Comparison of ENCODE assay signal across 8 cellular contexts in the genomic region with DNA sequence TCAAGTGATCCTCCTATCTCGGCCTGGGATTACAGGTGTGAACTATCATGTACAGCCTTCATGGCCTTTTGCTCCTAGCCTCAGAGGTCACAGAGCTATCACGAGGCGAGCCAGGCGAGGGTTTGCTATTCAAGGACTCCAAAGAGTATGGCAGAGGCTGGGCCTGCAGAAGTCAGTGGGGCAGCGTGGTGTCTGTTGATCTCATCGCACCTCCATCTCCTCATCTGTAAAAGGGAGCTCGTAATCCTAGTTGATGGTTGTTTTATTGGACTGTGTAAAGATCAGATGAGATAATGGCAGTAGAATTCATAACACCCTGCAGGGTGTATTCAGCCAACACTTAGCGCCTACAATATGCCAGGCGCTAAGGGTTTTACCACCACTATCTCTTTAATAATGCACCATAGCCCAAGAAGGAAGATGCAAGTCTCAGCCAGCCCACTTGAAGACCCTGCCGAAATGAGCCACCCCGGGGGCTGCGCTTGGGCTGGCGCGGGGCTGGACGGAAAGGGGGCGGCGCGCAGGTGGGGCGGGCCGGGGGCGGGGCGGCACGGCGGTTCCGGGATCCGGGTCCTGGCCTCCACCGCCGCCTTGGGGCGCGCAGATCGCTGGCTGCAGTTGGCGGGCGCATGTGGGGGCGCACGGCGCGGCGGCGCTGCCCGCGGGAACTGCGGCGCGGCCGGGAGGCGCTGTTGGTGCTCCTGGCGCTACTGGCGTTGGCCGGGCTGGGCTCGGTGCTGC.
DNase-seq lines count a peak whose midpoint lies in the region; ATAC-seq and TF ChIP-seq lines count a peak whose summit lies in the region.

A gene with protein sequence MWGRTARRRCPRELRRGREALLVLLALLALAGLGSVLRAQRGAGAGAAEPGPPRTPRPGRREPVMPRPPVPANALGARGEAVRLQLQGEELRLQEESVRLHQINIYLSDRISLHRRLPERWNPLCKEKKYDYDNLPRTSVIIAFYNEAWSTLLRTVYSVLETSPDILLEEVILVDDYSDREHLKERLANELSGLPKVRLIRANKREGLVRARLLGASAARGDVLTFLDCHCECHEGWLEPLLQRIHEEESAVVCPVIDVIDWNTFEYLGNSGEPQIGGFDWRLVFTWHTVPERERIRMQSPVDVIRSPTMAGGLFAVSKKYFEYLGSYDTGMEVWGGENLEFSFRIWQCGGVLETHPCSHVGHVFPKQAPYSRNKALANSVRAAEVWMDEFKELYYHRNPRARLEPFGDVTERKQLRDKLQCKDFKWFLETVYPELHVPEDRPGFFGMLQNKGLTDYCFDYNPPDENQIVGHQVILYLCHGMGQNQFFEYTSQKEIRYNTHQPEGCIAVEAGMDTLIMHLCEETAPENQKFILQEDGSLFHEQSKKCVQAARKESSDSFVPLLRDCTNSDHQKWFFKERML (plus strand): TSS at position 601 of the 741 bp plus-strand sequence. CDS start 29 bp downstream, at position 630.

- peaks cover 11% of the 10 kb centered on the region for H3K4me1 Mint-ChIP-seq in T-helper 1 cell treated with Interleukin-12 subunit alpha and Interleukin-12 subunit beta and Interleukin-4 antibody, amounts not matched to agents 30 μg/mL and 1 μg/mL, for 36 hours (ENCODE audit: low read depth)

- in situ Hi-C loops in brain microvascular endothelial cell (cut with HindIII; ENCODE audit: low pct_ligation_motif_present, low sequenced_read_pairs) = no loop called here

- no peak within 1 kb of the TSS for H3K27ac Mint-ChIP-seq in T-helper 1 cell treated with Interleukin-12 subunit alpha and Interleukin-12 subunit beta and Interleukin-4 antibody, amounts not matched to agents 30 μg/mL and 1 μg/mL, for 36 hours

- H3K36me3 Mint-ChIP-seq in T-helper 1 cell treated with Interleukin-12 subunit alpha and Interleukin-12 subunit beta and Interleukin-4 antibody, amounts not matched to agents 30 μg/mL and 1 μg/mL, for 36 hours (ENCODE audit: low read depth) = no peaks in the 10 kb centered on the region

- ATAC-seq in HG03103 (IDR thresholded peaks at IDR 0.05; ENCODE audit: low read depth, unreplicated experiment) = peak; percentile 60

- peak within 1 kb of the TSS; percentile 63 for H3K4me3 ChIP-seq in GM06990 (replicated peaks; ENCODE audit: low read depth, low read length)
- H3K4me3 ChIP-seq in brain microvascular endothelial cell (ENCODE audit: low read depth, low read length) = peak within 1 kb of the TSS; percentile 61

- DNase-seq in GM06990 (ENCODE audit: extremely low read depth, insufficient read length) (peak; percentile 53), brain microvascular endothelial cell (no peak), kidney tubule cell (ENCODE audit: low spot score) (peak; percentile 35), GDM1 (lab: John Stamatoyannopoulos, UW) (no peak), NCI-H2107 treated with DMSO at 0.1 percent for 48 hours (lab: John Stamatoyannopoulos, UW; ENCODE audit: unreplicated experiment) (no peak)
- DNase-seq in stimulated activated CD4-positive, alpha-beta T cell treated with anti-CD3 and anti-CD28 coated beads, Interleukin-2, amount 100 ng/mL, for 48 hours = peak; percentile 35 to 42

- peak within 1 kb of the TSS; percentile 83 for H3K4me3 Mint-ChIP-seq in T-helper 1 cell treated with Interleukin-12 subunit alpha and Interleukin-12 subunit beta and Interleukin-4 antibody, amounts not matched to agents 30 μg/mL and 1 μg/mL, for 36 hours

- no peaks in the 10 kb centered on the region for H3K9me3 Mint-ChIP-seq in T-helper 1 cell treated with Interleukin-12 subunit alpha and Interleukin-12 subunit beta and Interleukin-4 antibody, amounts not matched to agents 30 μg/mL and 1 μg/mL, for 36 hours

- H3K27me3 Mint-ChIP-seq in T-helper 1 cell treated with Interleukin-12 subunit alpha and Interleukin-12 subunit beta and Interleukin-4 antibody, amounts not matched to agents 30 μg/mL and 1 μg/mL, for 36 hours (ENCODE audit: low read depth) = peaks cover 54% of the 10 kb centered on the region

- H3K27me3 ChIP-seq in GM06990 (replicated peaks; ENCODE audit: control insufficient read depth, insufficient read depth, low read length) (no peaks in the 10 kb centered on the region; the same call in none of the 2 replicates), brain microvascular endothelial cell (replicated peaks) (no peaks in the 10 kb centered on the region)

- no peak for TF ChIP-seq CTCF in GM06990 (IDR thresholded peaks at IDR 0.05; ENCODE audit: insufficient read depth, low read length, poor library complexity, severe bottlenecking)
- no peak for TF ChIP-seq CTCF in brain microvascular endothelial cell (IDR thresholded peaks at IDR 0.05; ENCODE audit: low read depth, low read length, missing control alignments)

- H3K27ac ChIP-seq in brain microvascular endothelial cell = no peak within 1 kb of the TSS

- no peaks in the 10 kb centered on the region for H3K36me3 ChIP-seq in GM06990 (ENCODE audit: control insufficient read depth, insufficient read depth, low read length)
- H3K36me3 ChIP-seq in brain microvascular endothelial cell (replicated peaks) = no peaks in the 10 kb centered on the region

Comparison
In these comparisons a context has a peak if more than half of its experiments do, and no peak if none do; other contexts are left out.
1. DNase-seq: peak in GM06990 (single experiment), kidney tubule cell (single experiment) and stimulated activated CD4-positive, alpha-beta T cell treated with anti-CD3 and anti-CD28 coated beads, Interleukin-2, amount 100 ng/mL, for 48 hours (2 of 2); none in brain microvascular endothelial cell (single experiment), GDM1 (single experiment) and NCI-H2107 treated with DMSO at 0.1 percent for 48 hours (single experiment).